ENCODE assay signal across 1 cellular context in genomic region chrX:52261125-52261462, GRCh38.
TF ChIP-seq lines count a peak whose summit lies in the region.

No MANE protein-coding gene starts in this region.

TF ChIP-seq in K562, 482 proteins besides CTCF, POLR2A, EP300 and RAD21 (continued from another document):
- no peak for TF ChIP-seq ZBTB2 (IDR thresholded peaks at IDR 0.05)
- no peak for TF ChIP-seq EWSR1 (IDR thresholded peaks at IDR 0.05; ENCODE audit: borderline replicate concordance, low read depth, partially characterized antibody)
- TF ChIP-seq ETS1 (conservative IDR thresholded peaks at IDR 0.05; ENCODE audit: control insufficient read depth, low read depth, low read length): no peak
- no peak for TF ChIP-seq XRCC4 (IDR thresholded peaks at IDR 0.05; ENCODE audit: extremely low read depth, insufficient read depth, insufficient read length)
- TF ChIP-seq SAP30 (IDR thresholded peaks at IDR 0.05; ENCODE audit: borderline replicate concordance, insufficient read depth, low read depth, low read length, poor library complexity, severe bottlenecking): no peak
- no peak for TF ChIP-seq SMARCA5 (IDR thresholded peaks at IDR 0.05)
- no peak for TF ChIP-seq CREM (IDR thresholded peaks at IDR 0.05; ENCODE audit: low read depth)
